26 cellular contexts compared by ENCODE assay signal in the genomic region with DNA sequence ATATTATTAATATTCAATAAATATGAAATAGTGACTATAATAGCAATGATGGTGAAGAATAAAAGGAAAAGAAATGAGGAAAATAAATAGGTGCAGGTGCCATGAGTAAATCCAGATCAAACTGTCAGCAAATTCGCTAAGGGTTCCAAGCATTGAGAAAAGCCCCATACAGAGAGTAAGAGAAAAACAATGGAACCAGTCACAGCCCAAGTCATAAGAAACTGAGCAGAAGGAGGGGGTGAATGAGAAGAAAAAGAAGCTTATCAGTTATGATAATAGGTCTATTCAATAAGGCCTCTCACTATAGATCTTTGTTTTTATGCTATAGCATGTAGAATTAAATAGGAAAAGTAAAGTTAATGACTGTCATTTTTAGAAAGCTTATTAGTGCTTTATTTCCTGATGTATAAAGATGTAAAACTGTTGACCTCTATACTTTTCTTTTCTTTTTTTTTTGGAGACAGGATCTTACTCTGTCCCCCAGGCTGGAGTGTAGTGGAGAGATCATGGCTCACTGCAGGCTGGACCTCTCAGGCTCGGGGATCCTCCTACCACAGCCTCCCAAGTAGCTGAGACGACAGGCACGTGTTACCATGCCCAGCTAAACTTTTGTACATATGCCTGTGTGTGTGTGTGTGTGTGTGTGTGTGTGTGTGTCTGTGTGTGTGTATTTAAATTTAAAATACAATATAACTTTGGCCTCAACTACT.
DNase-seq lines count a peak whose midpoint lies in the region; ATAC-seq and TF ChIP-seq lines count a peak whose summit lies in the region.
"Had no signal": no experiment of that assay in that cellular context is flagged by ENCODE, and none has a peak within 500 bp of the region (broad histone marks: within the 10 kb centered on the region; RNA-seq: fewer than 3 reads in every experiment).

No MANE protein-coding gene starts in this region.

- H3K36me3 Mint-ChIP-seq in CD4-positive, alpha-beta T cell (ENCODE audit: low read depth), result peaks cover 66% of the 10 kb centered on the region
- peaks cover 38% of the 10 kb centered on the region for H3K36me3 Mint-ChIP-seq in activated CD8-positive, alpha-beta T cell treated with anti-CD3 and anti-CD28 coated beads, Interleukin-2, amount 10 ng/mL, durations not matched to agents 7 days and 5 days (ENCODE audit: low read depth)
- H3K36me3 Mint-ChIP-seq in activated T-helper 2 cell treated with anti-CD3 and anti-CD28 coated beads, Interferon-gamma antibody, Interleukin-2, Interleukin-4, amounts not matched to agents 10 μg/mL and 5 μg/mL and 100 μg/mL, durations not matched to agents 14 hours and 24 hours and 36 hours (ENCODE audit: low read depth), result peaks cover 30% of the 10 kb centered on the region
- H3K36me3 Mint-ChIP-seq: IgD-negative memory B cell; stimulated activated naive B cell treated with anti-CD40 and anti-IgM and Interleukin-4, amounts not matched to agents 10 μg/mL and 1 μg/mL and 100 μg/mL, for 72 hours had no signal

- no peaks in the 10 kb centered on the region for H3K9me3 Mint-ChIP-seq in CD4-positive, alpha-beta T cell
- no peaks in the 10 kb centered on the region for H3K9me3 Mint-ChIP-seq in activated CD8-positive, alpha-beta T cell treated with anti-CD3 and anti-CD28 coated beads, Interleukin-2, amount 10 ng/mL, durations not matched to agents 7 days and 5 days (ENCODE audit: insufficient read depth)
- H3K9me3 Mint-ChIP-seq in activated T-helper 2 cell treated with anti-CD3 and anti-CD28 coated beads, Interferon-gamma antibody, Interleukin-2, Interleukin-4, amounts not matched to agents 10 μg/mL and 5 μg/mL and 100 μg/mL, durations not matched to agents 14 hours and 24 hours and 36 hours, result no peaks in the 10 kb centered on the region
- H3K9me3 Mint-ChIP-seq: GM23338; IgD-negative memory B cell; natural killer cell treated with Interleukin-12 subunit alpha and Interleukin-12 subunit beta and Interleukin-15 and Interleukin-18, amount 100 ng/mL, for 72 hours; stimulated activated naive B cell treated with anti-CD40 and anti-IgM and Interleukin-4, amounts not matched to agents 10 μg/mL and 1 μg/mL and 100 μg/mL, for 72 hours had no signal

- ATAC-seq in CD4-positive, alpha-beta T cell (ENCODE audit: poor library complexity), result no peak
- ATAC-seq in activated CD8-positive, alpha-beta T cell treated with anti-CD3 and anti-CD28 coated beads, Interleukin-2, amount 10 ng/mL, durations not matched to agents 7 days and 5 days, result no peak
- ATAC-seq: gastrocnemius medialis; GM23338; lower lobe of right lung; natural killer cell treated with Interleukin-12 subunit alpha and Interleukin-12 subunit beta and Interleukin-15 and Interleukin-18, amount 100 ng/mL, for 72 hours; stimulated activated naive B cell treated with anti-CD40 and anti-IgM and Interleukin-4, amounts not matched to agents 10 μg/mL and 1 μg/mL and 100 μg/mL, for 72 hours had no signal

- H3K27ac ChIP-seq in CD4-positive, alpha-beta T cell (ENCODE audit: low read depth, low read length), result no peak overlapping the region
- H3K27ac ChIP-seq: gastrocnemius medialis, lower lobe of right lung, Peyer's patch, testis, VCaP had no signal

- H3K4me3 Mint-ChIP-seq in CD4-positive, alpha-beta T cell, result no peak overlapping the region
- H3K4me3 Mint-ChIP-seq in activated CD8-positive, alpha-beta T cell treated with anti-CD3 and anti-CD28 coated beads, Interleukin-2, amount 10 ng/mL, durations not matched to agents 7 days and 5 days, result no peak overlapping the region
- H3K4me3 Mint-ChIP-seq in activated T-helper 2 cell treated with anti-CD3 and anti-CD28 coated beads, Interferon-gamma antibody, Interleukin-2, Interleukin-4, amounts not matched to agents 10 μg/mL and 5 μg/mL and 100 μg/mL, durations not matched to agents 14 hours and 24 hours and 36 hours (ENCODE audit: low read depth), result no peak overlapping the region
- H3K4me3 Mint-ChIP-seq: GM23338; natural killer cell treated with Interleukin-12 subunit alpha and Interleukin-12 subunit beta and Interleukin-15 and Interleukin-18, amount 100 ng/mL, for 72 hours; stimulated activated naive B cell treated with anti-CD40 and anti-IgM and Interleukin-4, amounts not matched to agents 10 μg/mL and 1 μg/mL and 100 μg/mL, for 72 hours had no signal

- TF ChIP-seq CTCF in CD4-positive, alpha-beta T cell (IDR thresholded peaks at IDR 0.05), result no peak

- CTCF ChIA-PET in CD4-positive, alpha-beta T cell (lab: Charles Lee), result interaction anchor here (0.6 to 2.2 kb wide), 7 partner anchors 66 to 1840 kb away, joined by 3 to 13 read pairs (median 3); no protein-coding TSS in a partner anchor
- CTCF ChIA-PET in activated CD8-positive, alpha-beta T cell treated with anti-CD3 and anti-CD28 coated beads, Interleukin-2, amount 10 ng/mL, durations not matched to agents 7 days and 5 days (lab: Charles Lee), result interaction anchor here (0.8 to 3.6 kb wide), 5 partner anchors 49 to 141 kb away, joined by 3 to 18 read pairs (median 5); no protein-coding TSS in a partner anchor

- peak overlapping the region; percentile 50 for H3K27ac Mint-ChIP-seq in CD4-positive, alpha-beta T cell
- H3K27ac Mint-ChIP-seq in activated CD8-positive, alpha-beta T cell treated with anti-CD3 and anti-CD28 coated beads, Interleukin-2, amount 10 ng/mL, durations not matched to agents 7 days and 5 days, result peak overlapping the region; percentile 11
- H3K27ac Mint-ChIP-seq in activated T-helper 2 cell treated with anti-CD3 and anti-CD28 coated beads, Interferon-gamma antibody, Interleukin-2, Interleukin-4, amounts not matched to agents 10 μg/mL and 5 μg/mL and 100 μg/mL, durations not matched to agents 14 hours and 24 hours and 36 hours, result no peak overlapping the region
- H3K27ac Mint-ChIP-seq: GM23338; IgD-negative memory B cell; stimulated activated naive B cell treated with anti-CD40 and anti-IgM and Interleukin-4, amounts not matched to agents 10 μg/mL and 1 μg/mL and 100 μg/mL, for 72 hours had no signal

- no peaks in the 10 kb centered on the region for H3K27me3 Mint-ChIP-seq in CD4-positive, alpha-beta T cell
- no peaks in the 10 kb centered on the region for H3K27me3 Mint-ChIP-seq in activated CD8-positive, alpha-beta T cell treated with anti-CD3 and anti-CD28 coated beads, Interleukin-2, amount 10 ng/mL, durations not matched to agents 7 days and 5 days (ENCODE audit: low read depth)
- no peaks in the 10 kb centered on the region for H3K27me3 Mint-ChIP-seq in activated T-helper 2 cell treated with anti-CD3 and anti-CD28 coated beads, Interferon-gamma antibody, Interleukin-2, Interleukin-4, amounts not matched to agents 10 μg/mL and 5 μg/mL and 100 μg/mL, durations not matched to agents 14 hours and 24 hours and 36 hours (ENCODE audit: low read depth)
- H3K27me3 Mint-ChIP-seq: IgD-negative memory B cell; natural killer cell treated with Interleukin-12 subunit alpha and Interleukin-12 subunit beta and Interleukin-15 and Interleukin-18, amount 100 ng/mL, for 72 hours; stimulated activated naive B cell treated with anti-CD40 and anti-IgM and Interleukin-4, amounts not matched to agents 10 μg/mL and 1 μg/mL and 100 μg/mL, for 72 hours had no signal

- intact Hi-C loops in CD4-positive, alpha-beta T cell (cut with DNase I, micrococcal nuclease), result no loop called here
- intact Hi-C loops in activated T-helper 2 cell treated with anti-CD3 and anti-CD28 coated beads, Interferon-gamma antibody, Interleukin-2, Interleukin-4, amounts not matched to agents 10 μg/mL and 5 μg/mL and 100 μg/mL, durations not matched to agents 14 hours and 24 hours and 36 hours (cut with micrococcal nuclease), result loop anchor here (10.0 kb wide), 1 partner anchor 398 kb away; no protein-coding TSS in a partner anchor

- POLR2A ChIA-PET in CD4-positive, alpha-beta T cell (lab: Charles Lee), result interaction anchor here (1.0 to 1.4 kb wide), 4 partner anchors 29 to 42 kb away, joined by 4 to 7 read pairs (median 6); no protein-coding TSS in a partner anchor
- POLR2A ChIA-PET in activated CD8-positive, alpha-beta T cell treated with anti-CD3 and anti-CD28 coated beads, Interleukin-2, amount 10 ng/mL, durations not matched to agents 7 days and 5 days (lab: Charles Lee), result interaction anchor here (0.7 kb wide), 3 partner anchors 39 to 401 kb away, joined by 3 read pairs; no protein-coding TSS in a partner anchor

- no peaks in the 10 kb centered on the region for H3K27me3 ChIP-seq in CD4-positive, alpha-beta T cell (ENCODE audit: control insufficient read depth, insufficient read depth, low read length)
- H3K27me3 ChIP-seq: gastrocnemius medialis, Peyer's patch, testis had no signal

- peaks cover 59% of the 10 kb centered on the region for H3K4me1 Mint-ChIP-seq in CD4-positive, alpha-beta T cell (ENCODE audit: low read depth)
- peaks cover 28% of the 10 kb centered on the region for H3K4me1 Mint-ChIP-seq in activated CD8-positive, alpha-beta T cell treated with anti-CD3 and anti-CD28 coated beads, Interleukin-2, amount 10 ng/mL, durations not matched to agents 7 days and 5 days (ENCODE audit: low read depth)
- peaks cover 28% of the 10 kb centered on the region for H3K4me1 Mint-ChIP-seq in activated T-helper 2 cell treated with anti-CD3 and anti-CD28 coated beads, Interferon-gamma antibody, Interleukin-2, Interleukin-4, amounts not matched to agents 10 μg/mL and 5 μg/mL and 100 μg/mL, durations not matched to agents 14 hours and 24 hours and 36 hours (ENCODE audit: low read depth)

- H3K9me3 ChIP-seq in CD4-positive, alpha-beta T cell (ENCODE audit: control insufficient read depth, low read length), result no peaks in the 10 kb centered on the region
- H3K9me3 ChIP-seq: gastrocnemius medialis, lower lobe of right lung, Peyer's patch, testis had no signal

- DNase-seq in Ammon's horn (ENCODE audit: low spot score) (peak; percentile 30), globus pallidus (ENCODE audit: low spot score) (peak; percentile 78), NAMALWA (ENCODE audit: low spot score) (no peak), DMS153 treated with DMSO at 0.1 percent for 48 hours (lab: John Stamatoyannopoulos, UW; ENCODE audit: unreplicated experiment) (no peak), SKM-1 treated with dmso at 0.1 percent for 144 hours (lab: John Stamatoyannopoulos, UW; ENCODE audit: unreplicated experiment) (no peak)
- DNase-seq in CD4-positive, alpha-beta T cell, result no peak
- DNase-seq in activated CD8-positive, alpha-beta T cell treated with anti-CD3 and anti-CD28 coated beads, Interleukin-2, amount 10 ng/mL, durations not matched to agents 7 days and 5 days, result no peak
- no peak for DNase-seq in activated T-helper 2 cell treated with anti-CD3 and anti-CD28 coated beads, Interferon-gamma antibody, Interleukin-2, Interleukin-4, amounts not matched to agents 10 μg/mL and 5 μg/mL and 100 μg/mL, durations not matched to agents 14 hours and 24 hours and 36 hours (ENCODE audit: low spot score)
- DNase-seq: activated CD4-positive, alpha-beta T cell treated with anti-CD3 and anti-CD28 coated beads for 4 hours; C1 segment of cervical spinal cord; DND-41; gastrocnemius medialis; GF-D8; lower lobe of right lung; NCI-H2107; NCI-H345; NCI-H748 treated with DMSO at 0.1 percent for 48 hours; Peyer's patch; SHP77; stimulated activated naive B cell treated with anti-CD40 and anti-IgM and Interleukin-4, amounts not matched to agents 10 μg/mL and 1 μg/mL and 100 μg/mL, for 72 hours; T1000; testis had no signal

Comparison
In these comparisons a context has a peak if more than half of its experiments do, and no peak if none do; other contexts are left out.
1. DNase-seq: peak in Ammon's horn (single experiment) and globus pallidus (single experiment); none in CD4-positive, alpha-beta T cell (0 of 10), activated CD8-positive, alpha-beta T cell treated with anti-CD3 and anti-CD28 coated beads, Interleukin-2, amount 10 ng/mL, durations not matched to agents 7 days and 5 days (single experiment), activated T-helper 2 cell treated with anti-CD3 and anti-CD28 coated beads, Interferon-gamma antibody, Interleukin-2, Interleukin-4, amounts not matched to agents 10 μg/mL and 5 μg/mL and 100 μg/mL, durations not matched to agents 14 hours and 24 hours and 36 hours (single experiment), NAMALWA (single experiment), DMS153 treated with DMSO at 0.1 percent for 48 hours (single experiment) and SKM-1 treated with dmso at 0.1 percent for 144 hours (single experiment).